ENCODE assay signal across 12 cellular contexts in the genomic region with DNA sequence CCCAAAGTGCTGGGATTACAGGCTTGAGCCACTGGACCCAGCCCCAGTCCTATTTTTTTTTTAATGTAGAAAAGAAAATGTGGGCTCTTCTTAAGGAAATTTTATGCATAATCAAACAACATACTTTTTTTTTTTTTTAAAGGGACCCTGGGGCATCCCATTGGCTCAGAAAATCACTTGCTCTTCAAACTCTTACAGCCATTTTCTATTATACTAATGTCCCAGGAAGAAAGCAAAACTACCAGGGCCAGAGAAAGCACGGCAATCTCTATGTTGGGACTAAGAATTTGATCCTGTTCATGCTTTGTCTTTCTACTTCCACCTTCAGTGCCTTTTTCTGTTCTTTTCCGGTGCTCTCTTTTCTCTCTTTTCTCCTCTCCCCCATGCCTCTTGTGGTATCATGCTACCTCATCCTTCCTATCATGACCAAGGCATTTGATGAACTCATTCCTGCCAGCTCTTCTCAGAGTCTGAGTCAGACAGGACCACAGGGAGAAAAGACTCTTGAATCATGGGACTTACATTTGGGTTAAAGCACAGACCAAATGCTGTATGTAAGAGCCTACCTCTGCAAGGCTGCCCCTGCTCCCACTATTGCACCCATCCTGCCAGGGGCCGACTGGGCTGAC.
DNase-seq lines count a peak whose midpoint lies in the region; ATAC-seq and TF ChIP-seq lines count a peak whose summit lies in the region.
"Had no signal": no experiment of that assay in that cellular context is flagged by ENCODE, and none has a peak within 500 bp of the region (broad histone marks: within the 10 kb centered on the region; RNA-seq: fewer than 3 reads in every experiment).

No MANE protein-coding gene starts in this region.

- DNase-seq in activated T-cell treated with anti-CD3 and anti-CD28 coated beads, Interleukin-2, amount 50 U/mL, for 72 hours, result peak; percentile 12 to 18
- no peak for DNase-seq in activated T-cell treated with anti-CD3 and anti-CD28 coated beads, Interleukin-2, amount 50 U/mL, for 1 hour
- DNase-seq in SJSA1 (ENCODE audit: low read depth in 1 of 2, low spot score in 2 of 2) (peak; percentile 62 to 70), fibroblast of mammary gland (ENCODE audit: low read depth) (peak; percentile 97), NCI-H2107 treated with DMSO at 0.1 percent for 48 hours (lab: John Stamatoyannopoulos, UW; ENCODE audit: unreplicated experiment) (no peak), posterior vena cava (ENCODE audit: low spot score) (no peak)
- DNase-seq in stimulated activated effector memory CD8-positive, alpha-beta T cell treated with anti-CD3 and anti-CD28 coated beads, Interleukin-12 subunit alpha, Interleukin-12 subunit beta, amount 100 ng/mL, for 72 hours (ENCODE audit: low spot score in 2 of 2), result no peak
- DNase-seq: Kasumi-1 had no signal

- H3K36me3 ChIP-seq in SJSA1, result no peaks in the 10 kb centered on the region
- H3K36me3 ChIP-seq: gastroesophageal sphincter had no signal

- H3K4me1 Mint-ChIP-seq in activated T-cell treated with anti-CD3 and anti-CD28 coated beads, Interleukin-2, amount 50 U/mL, for 72 hours (ENCODE audit: low read depth), result peaks cover 7% of the 10 kb centered on the region
- H3K4me1 Mint-ChIP-seq in stimulated activated effector memory CD8-positive, alpha-beta T cell treated with anti-CD3 and anti-CD28 coated beads, Interleukin-12 subunit alpha, Interleukin-12 subunit beta, amount 100 ng/mL, for 72 hours, result peaks cover 7% of the 10 kb centered on the region

- no peaks in the 10 kb centered on the region for H3K9me3 ChIP-seq in SJSA1 (replicated peaks)

- intact Hi-C loops in posterior vena cava (cut with DNase I), result no loop called here

- peak overlapping the region; percentile 0 for H3K27ac Mint-ChIP-seq in activated T-cell treated with anti-CD3 and anti-CD28 coated beads, Interleukin-2, amount 50 U/mL, for 72 hours
- no peak overlapping the region for H3K27ac Mint-ChIP-seq in stimulated activated effector memory CD8-positive, alpha-beta T cell treated with anti-CD3 and anti-CD28 coated beads, Interleukin-12 subunit alpha, Interleukin-12 subunit beta, amount 100 ng/mL, for 72 hours
- H3K27ac Mint-ChIP-seq: natural killer cell treated with Interleukin-12 subunit alpha and Interleukin-12 subunit beta and Interleukin-15 and Interleukin-18, amount 100 ng/mL, for 72 hours had no signal

- peak overlapping the region; percentile 40 for H3K27ac ChIP-seq in SJSA1
- H3K27ac ChIP-seq: C4-2B, gastroesophageal sphincter had no signal

- no peaks in the 10 kb centered on the region for H3K27me3 ChIP-seq in SJSA1 (replicated peaks)
- H3K27me3 ChIP-seq: gastroesophageal sphincter had no signal

- no peak overlapping the region for H3K4me3 Mint-ChIP-seq in activated T-cell treated with anti-CD3 and anti-CD28 coated beads, Interleukin-2, amount 50 U/mL, for 72 hours
- no peak overlapping the region for H3K4me3 Mint-ChIP-seq in stimulated activated effector memory CD8-positive, alpha-beta T cell treated with anti-CD3 and anti-CD28 coated beads, Interleukin-12 subunit alpha, Interleukin-12 subunit beta, amount 100 ng/mL, for 72 hours
- H3K4me3 Mint-ChIP-seq: natural killer cell treated with Interleukin-12 subunit alpha and Interleukin-12 subunit beta and Interleukin-15 and Interleukin-18, amount 100 ng/mL, for 72 hours had no signal

- peak; percentile 80 to 90 for ATAC-seq in activated T-cell treated with anti-CD3 and anti-CD28 coated beads, Interleukin-2, amount 50 U/mL, for 72 hours (replicated peaks in 1 of 2)
- peak; percentile 97 for ATAC-seq in stimulated activated effector memory CD8-positive, alpha-beta T cell treated with anti-CD3 and anti-CD28 coated beads, Interleukin-12 subunit alpha, Interleukin-12 subunit beta, amount 100 ng/mL, for 72 hours
- no peak for ATAC-seq in HG03457 (IDR thresholded peaks at IDR 0.05; ENCODE audit: unreplicated experiment)
- ATAC-seq: gastroesophageal sphincter; natural killer cell treated with Interleukin-12 subunit alpha and Interleukin-12 subunit beta and Interleukin-15 and Interleukin-18, amount 100 ng/mL, for 72 hours had no signal

- H3K36me3 Mint-ChIP-seq in activated T-cell treated with anti-CD3 and anti-CD28 coated beads, Interleukin-2, amount 50 U/mL, for 72 hours (ENCODE audit: insufficient read depth in 2 of 2), result peaks cover 14 to 17% of the 10 kb centered on the region in 2 donors
- no peaks in the 10 kb centered on the region for H3K36me3 Mint-ChIP-seq in stimulated activated effector memory CD8-positive, alpha-beta T cell treated with anti-CD3 and anti-CD28 coated beads, Interleukin-12 subunit alpha, Interleukin-12 subunit beta, amount 100 ng/mL, for 72 hours

- H3K27me3 Mint-ChIP-seq in activated T-cell treated with anti-CD3 and anti-CD28 coated beads, Interleukin-2, amount 50 U/mL, for 72 hours (ENCODE audit: low read depth), result no peaks in the 10 kb centered on the region

- TF ChIP-seq CTCF in fibroblast of mammary gland (conservative IDR thresholded peaks at IDR 0.05; ENCODE audit: control insufficient read depth, insufficient read depth, low read depth, low read length), result no peak

- peaks cover 11% of the 10 kb centered on the region for H3K4me1 ChIP-seq in SJSA1 (replicated peaks)
- H3K4me1 ChIP-seq: gastroesophageal sphincter had no signal

- H3K9me3 Mint-ChIP-seq in activated T-cell treated with anti-CD3 and anti-CD28 coated beads, Interleukin-2, amount 50 U/mL, for 72 hours, result peaks cover 9 to 11% of the 10 kb centered on the region in 2 donors
- H3K9me3 Mint-ChIP-seq in stimulated activated effector memory CD8-positive, alpha-beta T cell treated with anti-CD3 and anti-CD28 coated beads, Interleukin-12 subunit alpha, Interleukin-12 subunit beta, amount 100 ng/mL, for 72 hours, result peaks cover 10% of the 10 kb centered on the region

- no peak overlapping the region for H3K4me3 ChIP-seq in SJSA1
- no peak overlapping the region for H3K4me3 ChIP-seq in fibroblast of mammary gland (ENCODE audit: control insufficient read depth, low read depth, low read length)
- H3K4me3 ChIP-seq: gastroesophageal sphincter had no signal

Comparison
In these comparisons a context has a peak if more than half of its experiments do, and no peak if none do; other contexts are left out.
1. DNase-seq: peak in activated T-cell treated with anti-CD3 and anti-CD28 coated beads, Interleukin-2, amount 50 U/mL, for 72 hours (2 of 2), SJSA1 (2 of 2) and fibroblast of mammary gland (single experiment); none in activated T-cell treated with anti-CD3 and anti-CD28 coated beads, Interleukin-2, amount 50 U/mL, for 1 hour (single experiment), stimulated activated effector memory CD8-positive, alpha-beta T cell treated with anti-CD3 and anti-CD28 coated beads, Interleukin-12 subunit alpha, Interleukin-12 subunit beta, amount 100 ng/mL, for 72 hours (0 of 2), NCI-H2107 treated with DMSO at 0.1 percent for 48 hours (single experiment) and posterior vena cava (single experiment).